1 cellular context compared by ENCODE assay signal in the genomic region with DNA sequence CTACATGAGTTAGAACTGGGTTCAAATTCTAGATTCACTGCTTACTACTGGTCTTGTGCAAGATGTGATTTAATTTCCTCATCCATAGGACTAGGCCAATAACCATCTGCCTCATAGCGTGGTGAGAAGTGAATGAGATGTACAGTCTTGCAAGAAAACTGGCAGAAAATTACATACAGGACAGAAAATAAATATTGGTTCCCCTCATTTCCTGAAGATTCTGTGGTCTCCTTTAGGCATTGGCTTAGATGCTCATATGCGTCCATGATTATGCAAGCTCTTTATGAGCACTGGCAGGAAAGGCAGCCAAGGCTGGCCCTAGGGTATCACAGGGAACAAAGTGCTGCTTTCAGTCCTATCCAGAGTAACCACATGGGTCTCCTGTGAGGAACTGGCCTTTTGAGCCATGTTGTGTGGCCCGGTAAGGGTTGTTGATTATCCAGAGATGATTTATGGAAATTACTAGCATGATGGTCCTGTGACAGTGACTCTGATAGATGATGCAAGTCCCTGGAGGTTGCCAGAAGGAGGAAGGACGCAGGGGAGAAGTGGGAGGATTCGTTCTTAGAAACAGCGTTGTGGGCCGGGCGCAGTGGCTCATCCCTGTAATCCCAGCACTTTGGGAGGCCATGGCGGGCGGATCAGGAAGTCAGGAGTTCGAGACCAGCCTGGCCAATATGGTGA.
TF ChIP-seq lines count a peak whose summit lies in the region.

No MANE protein-coding gene starts in this region.

TF ChIP-seq in K562, 482 proteins besides CTCF, POLR2A, EP300 and RAD21 (continued from another document and continues in another):
- no peak for TF ChIP-seq CLOCK (CRISPR knock-in tag; IDR thresholded peaks at IDR 0.05; ENCODE audit: borderline replicate concordance)
- TF ChIP-seq FOXJ2 (tag; IDR thresholded peaks at IDR 0.05) = peak; percentile 39; the same call in 1 of the 2 replicates
- no peak for TF ChIP-seq NFIC (IDR thresholded peaks at IDR 0.05)
- no peak for TF ChIP-seq NR2F6 (CRISPR knock-in tag; IDR thresholded peaks at IDR 0.05)
- no peak for TF ChIP-seq ZNF23 (CRISPR knock-in tag; IDR thresholded peaks at IDR 0.05)
- TF ChIP-seq ILF3 (IDR thresholded peaks at IDR 0.05; ENCODE audit: borderline replicate concordance) = no peak
- TF ChIP-seq PTBP1 (IDR thresholded peaks at IDR 0.05; ENCODE audit: low read depth, low read length) = no peak
- peak; percentile 98 for TF ChIP-seq MEIS2 (IDR thresholded peaks at IDR 0.05; ENCODE audit: partially characterized antibody)
- TF ChIP-seq ZNF165 (CRISPR knock-in tag; IDR thresholded peaks at IDR 0.05; ENCODE audit: borderline replicate concordance) = no peak
- 0 out of 2 replicates have a peak, but pooled peaks have one; percentile 4 for TF ChIP-seq TAF7 (tag; IDR thresholded peaks at IDR 0.05)
- TF ChIP-seq ZNF3 (CRISPR knock-in tag; IDR thresholded peaks at IDR 0.05) = 0 out of 2 replicates have a peak, but pooled peaks have one; percentile 38
- no peak for TF ChIP-seq ZNF644 (tag; IDR thresholded peaks at IDR 0.05; ENCODE audit: low read depth)
- peak; percentile 29; the same call in 1 of the 2 replicates for TF ChIP-seq SMARCA4 (IDR thresholded peaks at IDR 0.05)
- TF ChIP-seq TEAD1 (CRISPR knock-in tag; IDR thresholded peaks at IDR 0.05) = no peak
- TF ChIP-seq BMI1 (IDR thresholded peaks at IDR 0.05; ENCODE audit: low read length) = no peak
- TF ChIP-seq ZFPM2 (CRISPR knock-in tag; IDR thresholded peaks at IDR 0.05) = no peak
- TF ChIP-seq, protein P1, sequence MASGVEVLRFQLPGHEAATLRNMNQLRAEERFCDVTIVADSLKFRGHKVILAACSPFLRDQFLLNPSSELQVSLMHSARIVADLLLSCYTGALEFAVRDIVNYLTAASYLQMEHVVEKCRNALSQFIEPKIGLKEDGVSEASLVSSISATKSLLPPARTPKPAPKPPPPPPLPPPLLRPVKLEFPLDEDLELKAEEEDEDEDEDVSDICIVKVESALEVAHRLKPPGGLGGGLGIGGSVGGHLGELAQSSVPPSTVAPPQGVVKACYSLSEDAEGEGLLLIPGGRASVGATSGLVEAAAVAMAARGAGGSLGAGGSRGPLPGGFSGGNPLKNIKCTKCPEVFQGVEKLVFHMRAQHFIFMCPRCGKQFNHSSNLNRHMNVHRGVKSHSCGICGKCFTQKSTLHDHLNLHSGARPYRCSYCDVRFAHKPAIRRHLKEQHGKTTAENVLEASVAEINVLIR (CRISPR knock-in tag; IDR thresholded peaks at IDR 0.05) = no peak
- no peak for TF ChIP-seq HNRNPLL (IDR thresholded peaks at IDR 0.05; ENCODE audit: low read depth, low read length, poor library complexity, severe bottlenecking)
- TF ChIP-seq POLR2B (IDR thresholded peaks at IDR 0.05; ENCODE audit: low read depth, partially characterized antibody) = no peak
- TF ChIP-seq NFXL1 (CRISPR knock-in tag; IDR thresholded peaks at IDR 0.05) = no peak
- TF ChIP-seq MAZ (CRISPR knock-in tag; conservative IDR thresholded peaks at IDR 0.05 in 1 of 2, IDR thresholded peaks at IDR 0.05 in 1 of 2) = no peak
- TF ChIP-seq ZNF121 (CRISPR knock-in tag; conservative IDR thresholded peaks at IDR 0.05) = no peak
- TF ChIP-seq PRPF4 (IDR thresholded peaks at IDR 0.05; ENCODE audit: insufficient read depth, low read depth, low read length, poor library complexity, severe bottlenecking) = no peak
- TF ChIP-seq FIP1L1 (IDR thresholded peaks at IDR 0.05; ENCODE audit: low read depth, low read length, poor library complexity, severe bottlenecking) = no peak
- TF ChIP-seq NBN (IDR thresholded peaks at IDR 0.05; ENCODE audit: low read depth) = peak; percentile 27; the same call in 1 of the 2 replicates
- no peak for TF ChIP-seq GTF2A2 (tag; IDR thresholded peaks at IDR 0.05)
- TF ChIP-seq HDAC6 (IDR thresholded peaks at IDR 0.05; ENCODE audit: low read depth, low read length) = no peak
- TF ChIP-seq CREBBP (IDR thresholded peaks at IDR 0.05; ENCODE audit: low read depth, low read length) = no peak
- TF ChIP-seq E2F6 (IDR thresholded peaks at IDR 0.05; ENCODE audit: borderline replicate concordance in 1 of 2, extremely low read depth in 1 of 2, insufficient read depth in 1 of 2, insufficient read length in 1 of 2, low read depth in 1 of 2, low read length in 1 of 2, poor library complexity in 1 of 2, severe bottlenecking in 1 of 2) = no peak
- TF ChIP-seq ZFP36 (IDR thresholded peaks at IDR 0.05; ENCODE audit: low read depth, low read length, partially characterized antibody) = no peak
- TF ChIP-seq NEUROD1 (IDR thresholded peaks at IDR 0.05; ENCODE audit: borderline replicate concordance, low read depth, low read length, partially characterized antibody) = no peak
- TF ChIP-seq RB1 (IDR thresholded peaks at IDR 0.05; ENCODE audit: low read depth) = no peak
- TF ChIP-seq HDAC8 (tag; IDR thresholded peaks at IDR 0.05) = 0 out of 2 replicates have a peak, but pooled peaks have one; percentile 30
- TF ChIP-seq TRIM25 (IDR thresholded peaks at IDR 0.05; ENCODE audit: borderline replicate concordance) = no peak
- TF ChIP-seq KHSRP (IDR thresholded peaks at IDR 0.05) = no peak
- TF ChIP-seq, protein P2, sequence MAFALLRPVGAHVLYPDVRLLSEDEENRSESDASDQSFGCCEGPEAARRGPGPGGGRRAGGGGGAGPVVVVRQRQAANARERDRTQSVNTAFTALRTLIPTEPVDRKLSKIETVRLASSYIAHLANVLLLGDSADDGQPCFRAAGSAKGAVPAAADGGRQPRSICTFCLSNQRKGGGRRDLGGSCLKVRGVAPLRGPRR (CRISPR knock-in tag; IDR thresholded peaks at IDR 0.05) = no peak
- TF ChIP-seq E2F3 (CRISPR knock-in tag; IDR thresholded peaks at IDR 0.05) = no peak
- TF ChIP-seq HNRNPUL1 (IDR thresholded peaks at IDR 0.05; ENCODE audit: low read length) = no peak
- no peak for TF ChIP-seq SIN3B (IDR thresholded peaks at IDR 0.05; ENCODE audit: low read depth)
- no peak for TF ChIP-seq SRSF3 (IDR thresholded peaks at IDR 0.05; ENCODE audit: insufficient read depth, low read length)
- TF ChIP-seq CTCFL (IDR thresholded peaks at IDR 0.05; ENCODE audit: borderline replicate concordance, insufficient read depth, low read depth, low read length, poor library complexity, severe bottlenecking) = no peak
- TF ChIP-seq, protein P3, sequence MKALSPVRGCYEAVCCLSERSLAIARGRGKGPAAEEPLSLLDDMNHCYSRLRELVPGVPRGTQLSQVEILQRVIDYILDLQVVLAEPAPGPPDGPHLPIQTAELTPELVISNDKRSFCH (CRISPR knock-in tag; IDR thresholded peaks at IDR 0.05) = no peak
- TF ChIP-seq, protein P3 (tag; IDR thresholded peaks at IDR 0.05) = no peak
- TF ChIP-seq SMARCB1 (IDR thresholded peaks at IDR 0.05; ENCODE audit: insufficient read length, low read depth) = no peak
- no peak for TF ChIP-seq KLF10 (CRISPR knock-in tag; IDR thresholded peaks at IDR 0.05)
- 0 out of 2 replicates have a peak, but pooled peaks have one; percentile 10 for TF ChIP-seq CREM (IDR thresholded peaks at IDR 0.05; ENCODE audit: low read depth)
- no peak for TF ChIP-seq ZNF764 (CRISPR knock-in tag; IDR thresholded peaks at IDR 0.05; ENCODE audit: low read depth)
- peak; percentile 39; the same call in 1 of the 2 replicates for TF ChIP-seq SOX6 (IDR thresholded peaks at IDR 0.05)
- no peak for TF ChIP-seq MTF1 (CRISPR knock-in tag; IDR thresholded peaks at IDR 0.05; ENCODE audit: borderline replicate concordance)
- no peak for TF ChIP-seq DACH1 (IDR thresholded peaks at IDR 0.05; ENCODE audit: partially characterized antibody)
- TF ChIP-seq, protein P4, sequence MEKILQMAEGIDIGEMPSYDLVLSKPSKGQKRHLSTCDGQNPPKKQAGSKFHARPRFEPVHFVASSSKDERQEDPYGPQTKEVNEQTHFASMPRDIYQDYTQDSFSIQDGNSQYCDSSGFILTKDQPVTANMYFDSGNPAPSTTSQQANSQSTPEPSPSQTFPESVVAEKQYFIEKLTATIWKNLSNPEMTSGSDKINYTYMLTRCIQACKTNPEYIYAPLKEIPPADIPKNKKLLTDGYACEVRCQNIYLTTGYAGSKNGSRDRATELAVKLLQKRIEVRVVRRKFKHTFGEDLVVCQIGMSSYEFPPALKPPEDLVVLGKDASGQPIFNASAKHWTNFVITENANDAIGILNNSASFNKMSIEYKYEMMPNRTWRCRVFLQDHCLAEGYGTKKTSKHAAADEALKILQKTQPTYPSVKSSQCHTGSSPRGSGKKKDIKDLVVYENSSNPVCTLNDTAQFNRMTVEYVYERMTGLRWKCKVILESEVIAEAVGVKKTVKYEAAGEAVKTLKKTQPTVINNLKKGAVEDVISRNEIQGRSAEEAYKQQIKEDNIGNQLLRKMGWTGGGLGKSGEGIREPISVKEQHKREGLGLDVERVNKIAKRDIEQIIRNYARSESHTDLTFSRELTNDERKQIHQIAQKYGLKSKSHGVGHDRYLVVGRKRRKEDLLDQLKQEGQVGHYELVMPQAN (IDR thresholded peaks at IDR 0.05; ENCODE audit: borderline replicate concordance) = no peak
- TF ChIP-seq ZNF668 (CRISPR knock-in tag; IDR thresholded peaks at IDR 0.05) = no peak
- peak; percentile 96 for TF ChIP-seq ZBTB33 (CRISPR knock-in tag; IDR thresholded peaks at IDR 0.05)
- TF ChIP-seq, protein P5, sequence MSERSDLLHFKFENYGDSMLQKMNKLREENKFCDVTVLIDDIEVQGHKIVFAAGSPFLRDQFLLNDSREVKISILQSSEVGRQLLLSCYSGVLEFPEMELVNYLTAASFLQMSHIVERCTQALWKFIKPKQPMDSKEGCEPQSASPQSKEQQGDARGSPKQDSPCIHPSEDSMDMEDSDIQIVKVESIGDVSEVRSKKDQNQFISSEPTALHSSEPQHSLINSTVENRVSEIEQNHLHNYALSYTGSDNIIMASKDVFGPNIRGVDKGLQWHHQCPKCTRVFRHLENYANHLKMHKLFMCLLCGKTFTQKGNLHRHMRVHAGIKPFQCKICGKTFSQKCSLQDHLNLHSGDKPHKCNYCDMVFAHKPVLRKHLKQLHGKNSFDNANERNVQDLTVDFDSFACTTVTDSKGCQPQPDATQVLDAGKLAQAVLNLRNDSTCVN (CRISPR knock-in tag; IDR thresholded peaks at IDR 0.05) = no peak
- peak; percentile 87 for TF ChIP-seq CEBPB (tag; IDR thresholded peaks at IDR 0.05)
